ENCODE assay signal across 12 cellular contexts in genomic region chr16:79380990-79381389, GRCh38.
DNase-seq lines count a peak whose midpoint lies in the region; ATAC-seq and TF ChIP-seq lines count a peak whose summit lies in the region.
"Had no signal": no experiment of that assay in that cellular context is flagged by ENCODE, and none has a peak within 500 bp of the region (broad histone marks: within the 10 kb centered on the region; RNA-seq: fewer than 3 reads in every experiment).

No MANE protein-coding gene starts in this region.

- H3K27me3 ChIP-seq in hepatocyte: no peaks in the 10 kb centered on the region
- no peaks in the 10 kb centered on the region for H3K27me3 ChIP-seq in endodermal cell (ENCODE audit: control insufficient read depth, insufficient read depth, low read length, poor library complexity, severe bottlenecking)

- peak overlapping the region; percentile 49 for H2AFZ ChIP-seq in hepatocyte

- no peaks in the 10 kb centered on the region for H3K36me3 Mint-ChIP-seq in stimulated activated naive B cell treated with anti-CD40 and anti-IgM and Interleukin-4, amounts not matched to agents 10 μg/mL and 1 μg/mL and 100 μg/mL, for 72 hours
- H3K36me3 Mint-ChIP-seq in endodermal cell (ENCODE audit: low read depth): no peaks in the 10 kb centered on the region

- peaks cover 14 to 15% of the 10 kb centered on the region in 2 donors for H3K4me1 Mint-ChIP-seq in stimulated activated naive B cell treated with anti-CD40 and anti-IgM and Interleukin-4, amounts not matched to agents 10 μg/mL and 1 μg/mL and 100 μg/mL, for 72 hours
- no peaks in the 10 kb centered on the region for H3K4me1 Mint-ChIP-seq in endodermal cell
- H3K4me1 Mint-ChIP-seq: nephron had no signal

- H3K36me3 ChIP-seq in hepatocyte (replicated peaks; ENCODE audit: insufficient read depth, low read depth) (no peaks in the 10 kb centered on the region), endodermal cell (ENCODE audit: control insufficient read depth, insufficient read depth, low read length) (no peaks in the 10 kb centered on the region)

- H3K9me3 Mint-ChIP-seq in stimulated activated naive B cell treated with anti-CD40 and anti-IgM and Interleukin-4, amounts not matched to agents 10 μg/mL and 1 μg/mL and 100 μg/mL, for 72 hours: peaks cover 0 to 5% of the 10 kb centered on the region in 2 donors
- peaks cover 14% of the 10 kb centered on the region for H3K9me3 Mint-ChIP-seq in endodermal cell

- H3K27me3 Mint-ChIP-seq in stimulated activated naive B cell treated with anti-CD40 and anti-IgM and Interleukin-4, amounts not matched to agents 10 μg/mL and 1 μg/mL and 100 μg/mL, for 72 hours: peaks cover 21 to 53% of the 10 kb centered on the region in 2 donors
- no peaks in the 10 kb centered on the region for H3K27me3 Mint-ChIP-seq in endodermal cell (ENCODE audit: insufficient read depth)

- ATAC-seq in SK-N-SH treated with all-trans-retinoic acid at 6 μM for 48 hours (no peak), HG03354 (IDR thresholded peaks at IDR 0.05; ENCODE audit: poor library complexity, severe bottlenecking, unreplicated experiment) (no peak)
- ATAC-seq in stimulated activated naive B cell treated with anti-CD40 and anti-IgM and Interleukin-4, amounts not matched to agents 10 μg/mL and 1 μg/mL and 100 μg/mL, for 72 hours (replicated peaks): peak; percentile 16 to 54

- no peaks in the 10 kb centered on the region for H3K9me3 ChIP-seq in hepatocyte (ENCODE audit: low read depth)
- no peaks in the 10 kb centered on the region for H3K9me3 ChIP-seq in endodermal cell (ENCODE audit: control insufficient read depth, low read length)

- H3K4me3 Mint-ChIP-seq in stimulated activated naive B cell treated with anti-CD40 and anti-IgM and Interleukin-4, amounts not matched to agents 10 μg/mL and 1 μg/mL and 100 μg/mL, for 72 hours: peak overlapping the region in 1 of 2 donors; percentile 34
- no peak overlapping the region for H3K4me3 Mint-ChIP-seq in endodermal cell
- H3K4me3 Mint-ChIP-seq: nephron had no signal

- H3K27ac Mint-ChIP-seq in stimulated activated naive B cell treated with anti-CD40 and anti-IgM and Interleukin-4, amounts not matched to agents 10 μg/mL and 1 μg/mL and 100 μg/mL, for 72 hours: no peak overlapping the region
- H3K27ac Mint-ChIP-seq in endodermal cell: no peak overlapping the region

- no peaks in the 10 kb centered on the region for H3K79me2 ChIP-seq in hepatocyte

- H3K9me2 ChIP-seq in hepatocyte (replicated peaks; ENCODE audit: insufficient read depth): no peaks in the 10 kb centered on the region

- peak overlapping the region; percentile 63 for H3K4me2 ChIP-seq in hepatocyte

- H4K20me1 ChIP-seq in hepatocyte (ENCODE audit: insufficient read depth, poor library complexity, severe bottlenecking): no peaks in the 10 kb centered on the region

- H3K4me3 ChIP-seq in hepatocyte (no peak overlapping the region), endodermal cell (ENCODE audit: low read length) (no peak overlapping the region)

- WGBS in hepatocyte (ENCODE audit: low lambda C conversion rate, missing lambda C conversion rate): 21% methylated on average over 5 of the region's 5 CpGs
- WGBS in endodermal cell (ENCODE audit: insufficient coverage in 1 of 2, insufficient read length in 1 of 2), 2 experiments: 86 to 90% methylated on average over 4 to 5 of the region's 5 CpGs

- H3K9ac ChIP-seq in endodermal cell (ENCODE audit: extremely low read depth, low read length, poor library complexity, severe bottlenecking): no peak overlapping the region

- DNase-seq in activated effector memory CD4-positive, alpha-beta T cell treated with anti-CD3 and anti-CD28 coated beads, Interleukin-2, amount 50 U/mL, for 16 hours: peak; percentile 68
- DNase-seq in activated effector memory CD4-positive, alpha-beta T cell treated with Interleukin-2 at 50 U/mL for 16 hours: no peak
- peak; percentile 13 for DNase-seq in hepatocyte (ENCODE audit: low spot score)
- DNase-seq in stimulated activated naive B cell treated with anti-CD40 and anti-IgM and Interleukin-4, amounts not matched to agents 10 μg/mL and 1 μg/mL and 100 μg/mL, for 72 hours: no peak
- no peak for DNase-seq in endodermal cell
- DNase-seq in NCI-H82 (lab: John Stamatoyannopoulos, UW): no peak
- DNase-seq: AML-193, Kasumi-1, NCI-H2081 had no signal

- TF ChIP-seq CTCF in hepatocyte (IDR thresholded peaks at IDR 0.05; ENCODE audit: poor library complexity) (no peak), endodermal cell (conservative IDR thresholded peaks at IDR 0.05) (no peak)

- H3K27ac ChIP-seq in hepatocyte (peak overlapping the region; percentile 66), endodermal cell (ENCODE audit: low read depth, low read length) (no peak overlapping the region)

- peaks cover 8% of the 10 kb centered on the region for H3K4me1 ChIP-seq in hepatocyte (ENCODE audit: insufficient read depth)
- H3K4me1 ChIP-seq in endodermal cell (ENCODE audit: control insufficient read depth, insufficient read depth, low read length): no peaks in the 10 kb centered on the region

TF ChIP-seq in SK-N-SH treated with all-trans-retinoic acid at 6 μM for 48 hours, 23 proteins besides CTCF, POLR2A, EP300 and RAD21:
- TF ChIP-seq ZC3H10 (CRISPR knock-in tag; IDR thresholded peaks at IDR 0.05) (no peak), ARNTL (CRISPR knock-in tag; IDR thresholded peaks at IDR 0.05; ENCODE audit: borderline replicate concordance, low read depth) (no peak), TCF4 (CRISPR knock-in tag; IDR thresholded peaks at IDR 0.05; ENCODE audit: borderline replicate concordance) (peak; percentile 52; the same call in 1 of the 2 replicates), OSR1 (CRISPR knock-in tag; IDR thresholded peaks at IDR 0.05) (no peak), ZNF565 (CRISPR knock-in tag; conservative IDR thresholded peaks at IDR 0.05; ENCODE audit: low read depth) (no peak), SNAI2 (CRISPR knock-in tag; IDR thresholded peaks at IDR 0.05) (no peak)

Comparison
In these comparisons a context has a peak if more than half of its experiments do, and no peak if none do; other contexts are left out.
1. DNase-seq: peak in activated effector memory CD4-positive, alpha-beta T cell treated with anti-CD3 and anti-CD28 coated beads, Interleukin-2, amount 50 U/mL, for 16 hours (single experiment) and hepatocyte (single experiment); none in activated effector memory CD4-positive, alpha-beta T cell treated with Interleukin-2 at 50 U/mL for 16 hours (single experiment), stimulated activated naive B cell treated with anti-CD40 and anti-IgM and Interleukin-4, amounts not matched to agents 10 μg/mL and 1 μg/mL and 100 μg/mL, for 72 hours (single experiment), endodermal cell (single experiment) and NCI-H82 (single experiment).
2. ATAC-seq: peak in stimulated activated naive B cell treated with anti-CD40 and anti-IgM and Interleukin-4, amounts not matched to agents 10 μg/mL and 1 μg/mL and 100 μg/mL, for 72 hours (2 of 2); none in SK-N-SH treated with all-trans-retinoic acid at 6 μM for 48 hours (single experiment) and HG03354 (single experiment).